ENCODE assay signal across 2 cellular contexts in the genomic region with DNA sequence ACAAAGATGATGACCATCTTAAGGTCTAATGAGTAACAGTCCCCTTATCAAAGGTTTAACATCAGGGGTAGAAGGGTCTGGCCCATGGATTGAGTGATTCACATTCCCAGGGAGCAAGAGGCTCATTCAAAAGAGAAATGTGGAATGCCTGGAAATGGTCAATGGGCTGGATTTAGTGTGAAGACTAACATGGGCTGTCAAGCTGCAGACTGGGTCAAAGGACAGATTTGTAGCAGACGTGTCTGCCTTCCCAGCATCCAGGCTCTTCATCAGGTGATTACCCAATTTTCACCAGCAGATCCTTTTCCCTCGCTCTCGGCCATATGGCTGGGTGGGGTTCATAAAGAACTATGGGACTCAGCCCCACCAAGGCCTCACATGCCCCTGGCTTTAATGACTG.
TF ChIP-seq lines count a peak whose summit lies in the region.

No MANE protein-coding gene starts in this region.

TF ChIP-seq in GM23338, 12 proteins besides CTCF, POLR2A, EP300 and RAD21:
- TF ChIP-seq ZNF331 (CRISPR knock-in tag; IDR thresholded peaks at IDR 0.05; ENCODE audit: low read depth), result no peak
- no peak for TF ChIP-seq JUNB (IDR thresholded peaks at IDR 0.05; ENCODE audit: unreplicated experiment)
- no peak for TF ChIP-seq REST (IDR thresholded peaks at IDR 0.05; ENCODE audit: unreplicated experiment)
- no peak for TF ChIP-seq EZH2 (IDR thresholded peaks at IDR 0.05; ENCODE audit: low read depth, unreplicated experiment)
- no peak for TF ChIP-seq ZNF114 (CRISPR knock-in tag; IDR thresholded peaks at IDR 0.05)
- no peak for TF ChIP-seq EZH2phosphoT487 (IDR thresholded peaks at IDR 0.05; ENCODE audit: unreplicated experiment)
- TF ChIP-seq, protein P1, sequence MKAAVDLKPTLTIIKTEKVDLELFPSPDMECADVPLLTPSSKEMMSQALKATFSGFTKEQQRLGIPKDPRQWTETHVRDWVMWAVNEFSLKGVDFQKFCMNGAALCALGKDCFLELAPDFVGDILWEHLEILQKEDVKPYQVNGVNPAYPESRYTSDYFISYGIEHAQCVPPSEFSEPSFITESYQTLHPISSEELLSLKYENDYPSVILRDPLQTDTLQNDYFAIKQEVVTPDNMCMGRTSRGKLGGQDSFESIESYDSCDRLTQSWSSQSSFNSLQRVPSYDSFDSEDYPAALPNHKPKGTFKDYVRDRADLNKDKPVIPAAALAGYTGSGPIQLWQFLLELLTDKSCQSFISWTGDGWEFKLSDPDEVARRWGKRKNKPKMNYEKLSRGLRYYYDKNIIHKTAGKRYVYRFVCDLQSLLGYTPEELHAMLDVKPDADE (IDR thresholded peaks at IDR 0.05), result no peak

TF ChIP-seq in GM12878, 131 proteins besides CTCF, POLR2A, EP300 and RAD21:
- no peak for TF ChIP-seq SREBF1 (IDR thresholded peaks at IDR 0.05; ENCODE audit: low read length)
- no peak for TF ChIP-seq REST (IDR thresholded peaks at IDR 0.05; ENCODE audit: low read depth, low read length)
- TF ChIP-seq TAF1 (IDR thresholded peaks at IDR 0.05; ENCODE audit: borderline replicate concordance, low read depth, low read length), result no peak
- no peak for TF ChIP-seq NFIC (IDR thresholded peaks at IDR 0.05; ENCODE audit: low read depth, low read length)
- TF ChIP-seq, protein P2, sequence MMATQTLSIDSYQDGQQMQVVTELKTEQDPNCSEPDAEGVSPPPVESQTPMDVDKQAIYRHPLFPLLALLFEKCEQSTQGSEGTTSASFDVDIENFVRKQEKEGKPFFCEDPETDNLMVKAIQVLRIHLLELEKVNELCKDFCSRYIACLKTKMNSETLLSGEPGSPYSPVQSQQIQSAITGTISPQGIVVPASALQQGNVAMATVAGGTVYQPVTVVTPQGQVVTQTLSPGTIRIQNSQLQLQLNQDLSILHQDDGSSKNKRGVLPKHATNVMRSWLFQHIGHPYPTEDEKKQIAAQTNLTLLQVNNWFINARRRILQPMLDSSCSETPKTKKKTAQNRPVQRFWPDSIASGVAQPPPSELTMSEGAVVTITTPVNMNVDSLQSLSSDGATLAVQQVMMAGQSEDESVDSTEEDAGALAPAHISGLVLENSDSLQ (IDR thresholded peaks at IDR 0.05), result no peak
- TF ChIP-seq HDAC2 (IDR thresholded peaks at IDR 0.05), result no peak
- TF ChIP-seq, protein P3, sequence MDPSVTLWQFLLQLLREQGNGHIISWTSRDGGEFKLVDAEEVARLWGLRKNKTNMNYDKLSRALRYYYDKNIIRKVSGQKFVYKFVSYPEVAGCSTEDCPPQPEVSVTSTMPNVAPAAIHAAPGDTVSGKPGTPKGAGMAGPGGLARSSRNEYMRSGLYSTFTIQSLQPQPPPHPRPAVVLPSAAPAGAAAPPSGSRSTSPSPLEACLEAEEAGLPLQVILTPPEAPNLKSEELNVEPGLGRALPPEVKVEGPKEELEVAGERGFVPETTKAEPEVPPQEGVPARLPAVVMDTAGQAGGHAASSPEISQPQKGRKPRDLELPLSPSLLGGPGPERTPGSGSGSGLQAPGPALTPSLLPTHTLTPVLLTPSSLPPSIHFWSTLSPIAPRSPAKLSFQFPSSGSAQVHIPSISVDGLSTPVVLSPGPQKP (IDR thresholded peaks at IDR 0.05; ENCODE audit: low read depth, low read length), result no peak
- TF ChIP-seq BCL11A (IDR thresholded peaks at IDR 0.05; ENCODE audit: low read depth, low read length), result no peak
- no peak for TF ChIP-seq HDGF (IDR thresholded peaks at IDR 0.05)
- no peak for TF ChIP-seq WRNIP1 (IDR thresholded peaks at IDR 0.05; ENCODE audit: borderline replicate concordance, low read depth, low read length)
- no peak for TF ChIP-seq YBX1 (IDR thresholded peaks at IDR 0.05)
- TF ChIP-seq IRF4 (IDR thresholded peaks at IDR 0.05; ENCODE audit: low read depth, low read length), result no peak
- TF ChIP-seq GABPA (IDR thresholded peaks at IDR 0.05; ENCODE audit: low read depth), result no peak
- no peak for TF ChIP-seq IKZF2 (IDR thresholded peaks at IDR 0.05)
- TF ChIP-seq TCF7 (IDR thresholded peaks at IDR 0.05; ENCODE audit: borderline replicate concordance), result no peak
- no peak for TF ChIP-seq EED (IDR thresholded peaks at IDR 0.05; ENCODE audit: low read depth)
- TF ChIP-seq, protein P4, sequence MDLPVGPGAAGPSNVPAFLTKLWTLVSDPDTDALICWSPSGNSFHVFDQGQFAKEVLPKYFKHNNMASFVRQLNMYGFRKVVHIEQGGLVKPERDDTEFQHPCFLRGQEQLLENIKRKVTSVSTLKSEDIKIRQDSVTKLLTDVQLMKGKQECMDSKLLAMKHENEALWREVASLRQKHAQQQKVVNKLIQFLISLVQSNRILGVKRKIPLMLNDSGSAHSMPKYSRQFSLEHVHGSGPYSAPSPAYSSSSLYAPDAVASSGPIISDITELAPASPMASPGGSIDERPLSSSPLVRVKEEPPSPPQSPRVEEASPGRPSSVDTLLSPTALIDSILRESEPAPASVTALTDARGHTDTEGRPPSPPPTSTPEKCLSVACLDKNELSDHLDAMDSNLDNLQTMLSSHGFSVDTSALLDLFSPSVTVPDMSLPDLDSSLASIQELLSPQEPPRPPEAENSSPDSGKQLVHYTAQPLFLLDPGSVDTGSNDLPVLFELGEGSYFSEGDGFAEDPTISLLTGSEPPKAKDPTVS (IDR thresholded peaks at IDR 0.05; ENCODE audit: low read depth, low read length), result no peak
- TF ChIP-seq MEF2B (IDR thresholded peaks at IDR 0.05; ENCODE audit: partially characterized antibody, poor library complexity, severe bottlenecking), result no peak
